In the genomic region with DNA sequence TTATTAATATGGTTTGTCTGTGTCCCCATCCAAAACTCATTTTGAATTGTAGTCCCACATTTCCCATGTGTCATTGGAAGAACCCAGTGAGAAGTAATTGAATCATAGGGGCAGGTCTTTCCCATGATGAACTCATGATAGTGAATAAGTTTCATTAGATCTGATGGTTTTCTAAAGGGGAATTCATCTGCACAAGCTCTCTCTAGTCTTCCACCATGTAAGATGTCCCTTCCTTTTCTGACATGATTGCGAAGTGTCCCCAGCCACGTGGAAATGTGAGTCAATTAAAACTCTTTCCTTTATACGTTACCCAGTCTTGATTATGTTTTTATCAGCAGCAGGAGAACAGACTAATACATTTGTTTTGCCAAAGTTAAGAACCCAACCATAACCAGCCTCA, we compare ENCODE assay signal across 19 cellular contexts.
DNase-seq lines count a peak whose midpoint lies in the region; ATAC-seq, FAIRE-seq and TF ChIP-seq lines count a peak whose summit lies in the region.
"Had no signal": no experiment of that assay in that cellular context is flagged by ENCODE, and none has a peak within 500 bp of the region (broad histone marks: within the 10 kb centered on the region; RNA-seq: fewer than 3 reads in every experiment).

No MANE protein-coding gene starts in this region.

- CTCF ChIA-PET in activated CD4-positive, alpha-beta T cell treated with anti-CD3 and anti-CD28 coated beads for 36 hours (lab: Charles Lee): interaction anchor here (0.7 to 7.3 kb wide), 18 partner anchors 13 to 406 kb away, joined by 3 to 106 read pairs (median 5); no protein-coding TSS in a partner anchor
- CTCF ChIA-PET in activated B cell treated with CpG ODN at 0.5 μM for 24 hours (lab: Charles Lee): interaction anchor here (0.6 to 4.8 kb wide), 15 partner anchors 9 to 245 kb away, joined by 3 to 17 read pairs (median 4); no protein-coding TSS in a partner anchor

- DNase-seq in activated CD4-positive, alpha-beta T cell treated with anti-CD3 and anti-CD28 coated beads for 36 hours: peak; percentile 20
- DNase-seq in activated CD4-positive, alpha-beta T cell treated with anti-CD3 and anti-CD28 coated beads for 1 hour: no peak
- DNase-seq in GM12892 (ENCODE audit: insufficient read length) (no peak), activated B cell treated with CpG ODN at 0.5 μM for 24 hours (no peak), H7 (no peak)
- DNase-seq in naive thymus-derived CD8-positive, alpha-beta T cell: no peak
- DNase-seq: 8988T, DMS79, GOT3, KG1, MG63, NCI-H1105, NCI-H1694 treated with DMSO at 0.1 percent for 48 hours, NCI-H446 treated with DMSO at 0.1 percent for 48 hours, NCI-H82, Right ventricle myocardium superior had no signal

- FAIRE-seq in GM12892 (lab: Jason Lieb, UNC): peak; percentile 93
- FAIRE-seq: G401.6 had no signal

- H3K27me3 ChIP-seq in H7 (ENCODE audit: control insufficient read depth, insufficient read depth, low read length): no peaks in the 10 kb centered on the region
- H3K27me3 ChIP-seq: MG63 had no signal

- H3K36me3 Mint-ChIP-seq in activated CD4-positive, alpha-beta T cell treated with anti-CD3 and anti-CD28 coated beads for 36 hours (ENCODE audit: low read depth): no peaks in the 10 kb centered on the region
- H3K36me3 Mint-ChIP-seq in activated B cell treated with CpG ODN at 0.5 μM for 24 hours (ENCODE audit: low read depth): no peaks in the 10 kb centered on the region
- no peaks in the 10 kb centered on the region for H3K36me3 Mint-ChIP-seq in naive thymus-derived CD8-positive, alpha-beta T cell

- intact Hi-C loops in activated CD4-positive, alpha-beta T cell treated with anti-CD3 and anti-CD28 coated beads for 36 hours (cut with DNase I, micrococcal nuclease): loop anchor here in 1 of 2 experiments (5.0 kb wide), 1 partner anchor 246 kb away; no protein-coding TSS in a partner anchor
- intact Hi-C loops in activated B cell treated with CpG ODN at 0.5 μM for 24 hours (cut with micrococcal nuclease): no loop called here

- H3K4me3 ChIP-seq in H7 (ENCODE audit: insufficient read depth, low read depth, low read length): no peak overlapping the region
- H3K4me3 ChIP-seq: MG63 had no signal

- TF ChIP-seq POLR2A in GM12892 (IDR thresholded peaks at IDR 0.05; ENCODE audit: low read depth, low read length): no peak

- H3K4me1 Mint-ChIP-seq in activated CD4-positive, alpha-beta T cell treated with anti-CD3 and anti-CD28 coated beads for 36 hours: peaks cover 28% of the 10 kb centered on the region
- peaks cover 27% of the 10 kb centered on the region for H3K4me1 Mint-ChIP-seq in activated B cell treated with CpG ODN at 0.5 μM for 24 hours
- peaks cover 8 to 30% (median 21%) of the 10 kb centered on the region in 4 donors for H3K4me1 Mint-ChIP-seq in naive thymus-derived CD8-positive, alpha-beta T cell

- peak overlapping the region; percentile 66 for H3K27ac Mint-ChIP-seq in activated CD4-positive, alpha-beta T cell treated with anti-CD3 and anti-CD28 coated beads for 36 hours
- H3K27ac Mint-ChIP-seq in activated B cell treated with CpG ODN at 0.5 μM for 24 hours: peak overlapping the region; percentile 21
- H3K27ac Mint-ChIP-seq in naive thymus-derived CD8-positive, alpha-beta T cell: peak overlapping the region in 6 of 10 donors; percentile 9 to 76 (median 32)

- H3K9me3 Mint-ChIP-seq in activated CD4-positive, alpha-beta T cell treated with anti-CD3 and anti-CD28 coated beads for 36 hours (ENCODE audit: low read depth): peaks cover 2% of the 10 kb centered on the region
- no peaks in the 10 kb centered on the region for H3K9me3 Mint-ChIP-seq in activated B cell treated with CpG ODN at 0.5 μM for 24 hours
- peaks cover 0 to 3% (median 0%) of the 10 kb centered on the region in 9 donors for H3K9me3 Mint-ChIP-seq in naive thymus-derived CD8-positive, alpha-beta T cell

- H3K4me3 Mint-ChIP-seq in activated CD4-positive, alpha-beta T cell treated with anti-CD3 and anti-CD28 coated beads for 36 hours: no peak overlapping the region
- no peak overlapping the region for H3K4me3 Mint-ChIP-seq in activated B cell treated with CpG ODN at 0.5 μM for 24 hours
- no peak overlapping the region for H3K4me3 Mint-ChIP-seq in naive thymus-derived CD8-positive, alpha-beta T cell

- TF ChIP-seq CTCF in activated B cell treated with CpG ODN at 0.5 μM for 24 hours (IDR thresholded peaks at IDR 0.05): no peak

- no peaks in the 10 kb centered on the region for H3K36me3 ChIP-seq in H7 (replicated peaks; ENCODE audit: control insufficient read depth, insufficient read depth, low read length)
- H3K36me3 ChIP-seq: MG63 had no signal

- no peaks in the 10 kb centered on the region for H3K27me3 Mint-ChIP-seq in activated CD4-positive, alpha-beta T cell treated with anti-CD3 and anti-CD28 coated beads for 36 hours
- no peaks in the 10 kb centered on the region for H3K27me3 Mint-ChIP-seq in activated B cell treated with CpG ODN at 0.5 μM for 24 hours
- peaks cover 0 to 2% (median 0%) of the 10 kb centered on the region in 5 donors for H3K27me3 Mint-ChIP-seq in naive thymus-derived CD8-positive, alpha-beta T cell

- ATAC-seq in activated CD4-positive, alpha-beta T cell treated with anti-CD3 and anti-CD28 coated beads for 36 hours: no peak
- ATAC-seq in activated B cell treated with CpG ODN at 0.5 μM for 24 hours (ENCODE audit: low read depth): peak; percentile 16
- no peak for ATAC-seq in naive thymus-derived CD8-positive, alpha-beta T cell
- ATAC-seq in HG02938 (IDR thresholded peaks at IDR 0.05; ENCODE audit: unreplicated experiment): no peak
- no peak for ATAC-seq in GM21619 (IDR thresholded peaks at IDR 0.05; ENCODE audit: unreplicated experiment)

- POLR2A ChIA-PET in activated CD4-positive, alpha-beta T cell treated with anti-CD3 and anti-CD28 coated beads for 36 hours (lab: Charles Lee): interaction anchor here (0.6 kb wide), 1 partner anchor 19 kb away, joined by 4 read pairs; no protein-coding TSS in a partner anchor
- POLR2A ChIA-PET in activated B cell treated with CpG ODN at 0.5 μM for 24 hours (lab: Charles Lee): no interaction called here
- POLR2A ChIA-PET in naive thymus-derived CD8-positive, alpha-beta T cell (lab: Charles Lee): no interaction called here
